In the genomic region with DNA sequence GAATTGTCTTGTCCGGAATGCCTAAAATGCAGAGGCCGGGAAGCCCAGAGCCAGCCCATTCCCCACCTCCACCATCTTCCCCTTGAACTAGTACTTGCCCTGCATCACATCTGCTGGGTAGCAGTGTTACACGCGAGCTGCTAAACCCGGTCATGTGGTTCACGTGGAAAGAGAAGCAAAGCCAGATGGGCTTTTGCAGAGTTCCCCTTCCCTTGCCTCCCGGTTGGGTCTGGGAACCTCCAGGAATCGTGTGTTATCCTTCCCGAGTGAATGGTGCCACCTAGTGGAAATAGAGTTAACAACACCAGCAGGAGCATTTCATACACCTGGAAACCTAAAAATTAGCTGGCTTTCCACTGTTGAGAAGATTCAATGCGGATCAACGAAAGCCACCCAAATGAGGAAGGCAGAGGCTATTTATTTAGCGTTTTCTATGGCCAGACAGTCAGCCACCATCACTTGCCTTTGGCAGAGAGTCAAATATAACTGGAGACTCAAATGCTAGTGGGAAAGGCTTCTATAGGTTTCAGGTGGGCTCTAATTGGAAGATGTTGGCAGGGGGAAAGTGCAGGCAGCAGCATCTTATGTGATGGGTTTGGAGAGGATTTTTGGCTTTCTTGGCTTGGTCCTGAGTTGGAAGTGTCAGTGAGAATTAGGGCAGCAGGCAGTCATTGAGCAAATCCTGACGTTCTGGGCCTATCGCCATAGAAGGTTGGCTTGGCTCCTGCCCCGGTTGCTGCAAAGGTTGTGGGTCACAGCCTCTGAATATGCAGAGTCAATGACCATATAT, we compare ENCODE assay signal across 8 cellular contexts. TPM values are rescaled to one million over a fixed set of nuclear protein-coding genes. Genes with fewer than 3 reads are reported as not detected.
DNase-seq lines count a peak whose midpoint lies in the region; ATAC-seq, FAIRE-seq and TF ChIP-seq lines count a peak whose summit lies in the region.

No MANE protein-coding gene starts in this region.

- in situ Hi-C loops in HAP-1 (cut with MboI; ENCODE audit: low sequenced_read_pairs): no loop called here

- H3K27me3 Mint-ChIP-seq in CD4-positive, CD25-positive, alpha-beta regulatory T cell: peaks cover 33% of the 10 kb centered on the region
- H3K27me3 Mint-ChIP-seq in astrocyte (ENCODE audit: low read depth, unreplicated experiment): peaks cover 11% of the 10 kb centered on the region

- H3K27ac ChIP-seq in CD4-positive, CD25-positive, alpha-beta regulatory T cell (ENCODE audit: insufficient read depth, low read length, poor library complexity, severe bottlenecking): no peak overlapping the region
- H3K27ac ChIP-seq in astrocyte (ENCODE audit: low read depth, low read length) (no peak overlapping the region), right atrium auricular region (no peak overlapping the region), rectal smooth muscle tissue (ENCODE audit: low read depth, low read length) (no peak overlapping the region)

- peaks cover 0 to 2% (median 0%) of the 10 kb centered on the region in 7 donors for H3K9me3 Mint-ChIP-seq in CD4-positive, CD25-positive, alpha-beta regulatory T cell
- H3K9me3 Mint-ChIP-seq in astrocyte (ENCODE audit: unreplicated experiment): peaks cover 1% of the 10 kb centered on the region

- DNase-seq in CD4-positive, CD25-positive, alpha-beta regulatory T cell: peak; percentile 5 to 40 (median 38)
- DNase-seq in HAP-1 (ENCODE audit: low spot score in 2 of 2) (peak; percentile 79 to 84), NCI-H526 (lab: John Stamatoyannopoulos, UW) (peak; percentile 80 to 94), astrocyte (ENCODE audit: low read depth) (peak; percentile 48), right atrium auricular region (ENCODE audit: low spot score) (no peak)

- no peaks in the 10 kb centered on the region for H3K27me3 ChIP-seq in CD4-positive, CD25-positive, alpha-beta regulatory T cell (ENCODE audit: control insufficient read depth, insufficient read depth, low read length)
- H3K27me3 ChIP-seq in HAP-1 (ENCODE audit: low read depth) (peaks cover 3% of the 10 kb centered on the region; the same call in 1 of the 2 replicates), astrocyte (ENCODE audit: insufficient read depth, low read length) (no peaks in the 10 kb centered on the region), right atrium auricular region (no peaks in the 10 kb centered on the region), rectal smooth muscle tissue (ENCODE audit: control insufficient read depth, insufficient read depth, low read length) (no peaks in the 10 kb centered on the region)

- peak overlapping the region; percentile 61 for H2AFZ ChIP-seq in astrocyte (ENCODE audit: low read depth, low read length)

- no peaks in the 10 kb centered on the region for H4K20me1 ChIP-seq in astrocyte (ENCODE audit: insufficient read depth, low read length)

- no peak for ATAC-seq in CD4-positive, CD25-positive, alpha-beta regulatory T cell (ENCODE audit: low read depth in 2 of 2)
- ATAC-seq in HG03342 (IDR thresholded peaks at IDR 0.05; ENCODE audit: unreplicated experiment): no peak
- ATAC-seq in GM18870 (IDR thresholded peaks at IDR 0.05; ENCODE audit: unreplicated experiment): no peak

- no peak overlapping the region for H3K9ac ChIP-seq in astrocyte (ENCODE audit: low read length)
- no peak overlapping the region for H3K9ac ChIP-seq in rectal smooth muscle tissue (ENCODE audit: low read length)

- H3K27ac Mint-ChIP-seq in CD4-positive, CD25-positive, alpha-beta regulatory T cell: peak overlapping the region in 1 of 3 donors; percentile 16
- no peak overlapping the region for H3K27ac Mint-ChIP-seq in astrocyte (ENCODE audit: unreplicated experiment)

- no peak overlapping the region for H3K4me3 ChIP-seq in CD4-positive, CD25-positive, alpha-beta regulatory T cell (ENCODE audit: low read depth, low read length)
- H3K4me3 ChIP-seq in HAP-1: no peak overlapping the region
- H3K4me3 ChIP-seq in astrocyte (ENCODE audit: insufficient read depth, low read depth, low read length): no peak overlapping the region
- H3K4me3 ChIP-seq in right atrium auricular region: no peak overlapping the region
- H3K4me3 ChIP-seq in rectal smooth muscle tissue (ENCODE audit: low read length): peak overlapping the region; percentile 43

- no peaks in the 10 kb centered on the region for H3K36me3 Mint-ChIP-seq in CD4-positive, CD25-positive, alpha-beta regulatory T cell
- H3K36me3 Mint-ChIP-seq in astrocyte (ENCODE audit: low read depth, unreplicated experiment): no peaks in the 10 kb centered on the region

- peak; percentile 29 for FAIRE-seq in astrocyte (lab: Jason Lieb, UNC)

- H3K4me3 Mint-ChIP-seq in CD4-positive, CD25-positive, alpha-beta regulatory T cell: no peak overlapping the region
- no peak overlapping the region for H3K4me3 Mint-ChIP-seq in astrocyte (ENCODE audit: unreplicated experiment)

- H3K4me2 ChIP-seq in astrocyte (ENCODE audit: low read length): no peak overlapping the region

- H3K4me1 ChIP-seq in CD4-positive, CD25-positive, alpha-beta regulatory T cell (ENCODE audit: control insufficient read depth, insufficient read depth, low read length, poor library complexity, severe bottlenecking): peaks cover 8% of the 10 kb centered on the region
- H3K4me1 ChIP-seq in HAP-1 (peaks cover 4% of the 10 kb centered on the region), astrocyte (ENCODE audit: insufficient read depth, low read length) (peaks cover 9% of the 10 kb centered on the region), right atrium auricular region (peaks cover 0 to 21% of the 10 kb centered on the region in 2 donors), rectal smooth muscle tissue (ENCODE audit: control insufficient read depth, insufficient read depth, low read length) (peaks cover 3% of the 10 kb centered on the region)

- no peaks in the 10 kb centered on the region for H3K36me3 ChIP-seq in CD4-positive, CD25-positive, alpha-beta regulatory T cell (ENCODE audit: control insufficient read depth, insufficient read depth, low read length)
- H3K36me3 ChIP-seq in HAP-1 (replicated peaks): no peaks in the 10 kb centered on the region
- no peaks in the 10 kb centered on the region for H3K36me3 ChIP-seq in astrocyte (ENCODE audit: insufficient read depth, low read length)
- H3K36me3 ChIP-seq in right atrium auricular region: no peaks in the 10 kb centered on the region
- H3K36me3 ChIP-seq in rectal smooth muscle tissue (ENCODE audit: control insufficient read depth, insufficient read depth, low read length): no peaks in the 10 kb centered on the region

- H3K9me3 ChIP-seq in CD4-positive, CD25-positive, alpha-beta regulatory T cell (ENCODE audit: control insufficient read depth in 2 of 2, low read length in 2 of 2): no peaks in the 10 kb centered on the region
- H3K9me3 ChIP-seq in HAP-1 (no peaks in the 10 kb centered on the region), astrocyte (ENCODE audit: insufficient read depth, low read depth, low read length) (no peaks in the 10 kb centered on the region), right atrium auricular region (no peaks in the 10 kb centered on the region)

- TF ChIP-seq CTCF in astrocyte (IDR thresholded peaks at IDR 0.05; ENCODE audit: insufficient read depth, low read depth, low read length): peak; percentile 91
- TF ChIP-seq CTCF in right atrium auricular region (IDR thresholded peaks at IDR 0.05): peak; percentile 82 to 95

- no peaks in the 10 kb centered on the region for H3K79me2 ChIP-seq in astrocyte (ENCODE audit: insufficient read depth, low read length)

- H3K4me1 Mint-ChIP-seq in CD4-positive, CD25-positive, alpha-beta regulatory T cell: peaks cover 5 to 20% (median 17%) of the 10 kb centered on the region in 4 donors
- H3K4me1 Mint-ChIP-seq in astrocyte (ENCODE audit: low read depth, unreplicated experiment): peaks cover 24% of the 10 kb centered on the region

RNA-seq across cellular contexts. Expression of gene DENND2A, which starts 12.9 kb away (rescaled TPM):
- not detected for total RNA-seq in CD4-positive, CD25-positive, alpha-beta regulatory T cell
- polyA plus RNA-seq in CD4-positive, CD25-positive, alpha-beta regulatory T cell: not detected
- 41.7 and 42.1 TPM in 2 replicates for total RNA-seq in astrocyte
- total RNA-seq in right atrium auricular region: 10 to 100 TPM in 1 of 2 donors, 1 to 10 TPM in 1; 9.2 to 10.5 TPM

RNA-seq across cellular contexts. Expression of gene ADCK2, which starts 19.2 kb away (rescaled TPM):
- total RNA-seq in CD4-positive, CD25-positive, alpha-beta regulatory T cell: 14.3 TPM
- polyA plus RNA-seq in CD4-positive, CD25-positive, alpha-beta regulatory T cell: 10 to 100 TPM; 29.9 to 35.2 (median 32.1) TPM
- total RNA-seq in astrocyte: 11.5 and 12.4 TPM in 2 replicates
- total RNA-seq in right atrium auricular region: 10 to 100 TPM; 16.6 to 21.8 TPM

RNA-seq across cellular contexts. Expression of gene NDUFB2, which starts 43.0 kb away (rescaled TPM):
- 91.5 TPM for total RNA-seq in CD4-positive, CD25-positive, alpha-beta regulatory T cell
- polyA plus RNA-seq in CD4-positive, CD25-positive, alpha-beta regulatory T cell: 100 to 1,000 TPM; 388 to 529 (median 432) TPM
- total RNA-seq in astrocyte: 218 and 254 TPM in 2 replicates
- 100 to 1,000 TPM; 397 to 767 TPM for total RNA-seq in right atrium auricular region
